8 cellular contexts compared by ENCODE assay signal in the genomic region with DNA sequence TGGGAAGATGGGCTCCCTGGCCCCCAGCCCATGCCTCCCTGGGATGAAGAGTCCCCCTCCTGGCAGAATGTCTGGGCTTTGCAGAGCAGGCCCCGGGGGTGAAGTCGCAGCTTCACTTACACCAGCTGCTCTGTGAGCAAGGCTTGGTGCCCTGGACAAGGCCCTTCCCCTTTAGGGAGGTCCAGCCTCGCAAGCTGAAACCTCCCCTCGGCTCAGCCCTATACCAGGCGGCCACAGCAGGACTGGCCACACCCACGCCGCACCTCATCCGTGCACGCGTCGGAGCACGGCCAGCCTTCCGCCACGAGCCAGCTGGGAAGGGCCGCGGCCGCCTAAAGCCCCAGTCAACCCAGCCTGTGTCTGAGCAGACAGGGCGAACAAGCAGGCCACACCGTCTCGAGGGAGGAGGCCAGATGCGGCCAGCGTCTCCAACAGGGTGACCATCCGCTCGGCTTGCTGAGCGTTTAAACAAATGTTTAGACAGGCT.
DNase-seq lines count a peak whose midpoint lies in the region; ATAC-seq and TF ChIP-seq lines count a peak whose summit lies in the region.

No MANE protein-coding gene starts in this region.

- in situ Hi-C loops in KBM-7 (cut with MboI; ENCODE audit: low pct_unique_long_range_greater_than_20kb, low sequenced_read_pairs) = no loop called here

- no peaks in the 10 kb centered on the region for H3K36me3 Mint-ChIP-seq in natural killer cell treated with Interleukin-12 subunit alpha and Interleukin-12 subunit beta and Interleukin-15 and Interleukin-18, amount 100 ng/mL, for 72 hours

- H3K4me1 Mint-ChIP-seq in natural killer cell treated with Interleukin-12 subunit alpha and Interleukin-12 subunit beta and Interleukin-15 and Interleukin-18, amount 100 ng/mL, for 72 hours (ENCODE audit: low read depth in 2 of 2) = no peaks in the 10 kb centered on the region

- H3K27me3 Mint-ChIP-seq in natural killer cell treated with Interleukin-12 subunit alpha and Interleukin-12 subunit beta and Interleukin-15 and Interleukin-18, amount 100 ng/mL, for 72 hours = no peaks in the 10 kb centered on the region

- H3K4me3 ChIP-seq in epithelial cell of proximal tubule (ENCODE audit: low read depth, low read length) = peak overlapping the region; percentile 40

- no peak overlapping the region for H3K27ac Mint-ChIP-seq in natural killer cell treated with Interleukin-12 subunit alpha and Interleukin-12 subunit beta and Interleukin-15 and Interleukin-18, amount 100 ng/mL, for 72 hours

- H3K9me3 Mint-ChIP-seq in natural killer cell treated with Interleukin-12 subunit alpha and Interleukin-12 subunit beta and Interleukin-15 and Interleukin-18, amount 100 ng/mL, for 72 hours = no peaks in the 10 kb centered on the region

- peak; percentile 24 to 58 for ATAC-seq in natural killer cell treated with Interleukin-12 subunit alpha and Interleukin-12 subunit beta and Interleukin-15 and Interleukin-18, amount 100 ng/mL, for 72 hours
- ATAC-seq in GM21360 (IDR thresholded peaks at IDR 0.05; ENCODE audit: unreplicated experiment) = no peak
- ATAC-seq in HG02588 (IDR thresholded peaks at IDR 0.05; ENCODE audit: unreplicated experiment) = no peak

- no peak for TF ChIP-seq CTCF in GM20000 (IDR thresholded peaks at IDR 0.05; ENCODE audit: extremely low read depth, missing control alignments)
- no peak for TF ChIP-seq CTCF in epithelial cell of proximal tubule (conservative IDR thresholded peaks at IDR 0.05; ENCODE audit: low read depth, low read length)

- H3K4me3 Mint-ChIP-seq in natural killer cell treated with Interleukin-12 subunit alpha and Interleukin-12 subunit beta and Interleukin-15 and Interleukin-18, amount 100 ng/mL, for 72 hours = no peak overlapping the region

- peak; percentile 51 for DNase-seq in GM20000 (ENCODE audit: low spot score)
- DNase-seq in NCI-H82 treated with DMSO at 0.1 percent for 48 hours (lab: John Stamatoyannopoulos, UW; ENCODE audit: unreplicated experiment) = peak; percentile 51
- DNase-seq in epithelial cell of proximal tubule (ENCODE audit: low read depth) = no peak
- DNase-seq in natural killer cell treated with Interleukin-12 subunit alpha and Interleukin-12 subunit beta and Interleukin-15 and Interleukin-18, amount 100 ng/mL, for 72 hours (ENCODE audit: low spot score) = no peak
- no peak for DNase-seq in activated gamma-delta T cell (lab: John Stamatoyannopoulos, UW)
- DNase-seq in KBM-7 = no peak

Comparison
In these comparisons a context has a peak if more than half of its experiments do, and no peak if none do; other contexts are left out.
1. DNase-seq: peak in GM20000 (single experiment) and NCI-H82 treated with DMSO at 0.1 percent for 48 hours (single experiment); none in epithelial cell of proximal tubule (single experiment), natural killer cell treated with Interleukin-12 subunit alpha and Interleukin-12 subunit beta and Interleukin-15 and Interleukin-18, amount 100 ng/mL, for 72 hours (single experiment), activated gamma-delta T cell (single experiment) and KBM-7 (single experiment).
2. ATAC-seq: peak in natural killer cell treated with Interleukin-12 subunit alpha and Interleukin-12 subunit beta and Interleukin-15 and Interleukin-18, amount 100 ng/mL, for 72 hours (2 of 2); none in GM21360 (single experiment) and HG02588 (single experiment).